In genomic region chr7:12554421-12554820, GRCh38 we compare ENCODE assay signal across 17 cellular contexts. TPM values are rescaled to one million over a fixed set of nuclear protein-coding genes. Genes with fewer than 3 reads are reported as not detected.
"Had no signal": no experiment of that assay in that cellular context is flagged by ENCODE, and none has a peak within 500 bp of the region (broad histone marks: within the 10 kb centered on the region; RNA-seq: fewer than 3 reads in every experiment).

No MANE protein-coding gene starts in this region.

- DNase-seq: cortex of kidney; dorsolateral prefrontal cortex; effector CD8-positive, alpha-beta T cell; gastrocnemius medialis; heart right ventricle; immature natural killer cell; left ventricle myocardium inferior; mesendoderm; naive B cell; nephron progenitor cell; sigmoid colon; stimulated activated naive CD4-positive, alpha-beta T cell; stomach; substantia nigra; transverse colon had no signal

- ATAC-seq: esophagus mucosa, gastrocnemius medialis, heart right ventricle had no signal

- FAIRE-seq: keratinocyte had no signal

RNA-seq across cellular contexts. Expression of gene SCIN, which starts 16.1 kb away (rescaled TPM):
- total RNA-seq: left ventricle myocardium inferior had no signal
